Comparison of ENCODE assay signal across 9 cellular contexts in genomic region chr10:30510184-30510931, GRCh38.
DNase-seq lines count a peak whose midpoint lies in the region; ATAC-seq and TF ChIP-seq lines count a peak whose summit lies in the region.
"Had no signal": no experiment of that assay in that cellular context is flagged by ENCODE, and none has a peak within 500 bp of the region (broad histone marks: within the 10 kb centered on the region; RNA-seq: fewer than 3 reads in every experiment).

No MANE protein-coding gene starts in this region.

- DNase-seq in AG20443 (ENCODE audit: low spot score) (peak; percentile 80), activated B cell treated with CpG ODN at 0.5 μM for 24 hours (no peak), memory B cell (ENCODE audit: low spot score in 2 of 2) (no peak), stomach (no peak), posterior cingulate gyrus (no peak), neuronal stem cell (ENCODE audit: low spot score) (no peak)

- H3K4ac ChIP-seq in neuronal stem cell (ENCODE audit: low read length), result no peak overlapping the region

- H3K18ac ChIP-seq in neuronal stem cell (ENCODE audit: low read length), result no peak overlapping the region

- H3K36me3 ChIP-seq in stomach (no peaks in the 10 kb centered on the region), neuronal stem cell (replicated peaks in 1 of 2; ENCODE audit: control insufficient read depth in 2 of 2, insufficient read depth in 2 of 2, low read length in 2 of 2) (no peaks in the 10 kb centered on the region)
- H3K36me3 ChIP-seq: thyroid gland had no signal

- WGBS in stomach, 5 donors, result 55 to 68% (median 58%) methylated on average over 8 of the region's 8 CpGs
- no CpG with 5 or more reads among the region's 8 CpGs for WGBS in neuronal stem cell (ENCODE audit: extremely low coverage in 2 of 2, insufficient read length in 2 of 2, insufficient replicate concordance in 1 of 2), 2 donors

- H4K91ac ChIP-seq in neuronal stem cell (ENCODE audit: low read depth, low read length, poor library complexity), result no peak overlapping the region

- TF ChIP-seq EP300 in stomach (IDR thresholded peaks at IDR 0.05), result no peak

- H3K27me3 ChIP-seq in stomach, result no peaks in the 10 kb centered on the region
- H3K27me3 ChIP-seq in neuronal stem cell (ENCODE audit: control insufficient read depth in 3 of 3, insufficient read depth in 3 of 3, low read depth in 1 of 3, low read length in 3 of 3), result peaks cover 0 to 26% (median 0%) of the 10 kb centered on the region in 3 experiments
- H3K27me3 ChIP-seq: thyroid gland had no signal

- peak overlapping the region; percentile 56 for H3K4me3 Mint-ChIP-seq in activated B cell treated with CpG ODN at 0.5 μM for 24 hours
- no peak overlapping the region for H3K4me3 Mint-ChIP-seq in memory B cell

- peak overlapping the region; percentile 81 for H3K27ac Mint-ChIP-seq in activated B cell treated with CpG ODN at 0.5 μM for 24 hours
- H3K27ac Mint-ChIP-seq in memory B cell, result no peak overlapping the region

- H3K23ac ChIP-seq in neuronal stem cell (ENCODE audit: low read depth, low read length, poor library complexity), result no peak overlapping the region

- no peak overlapping the region for H2BK5ac ChIP-seq in neuronal stem cell (ENCODE audit: low read length)

- intact Hi-C loops in activated B cell treated with CpG ODN at 0.5 μM for 24 hours (cut with micrococcal nuclease), result loop anchor here (1.0 kb wide), 3 partner anchors 8 to 19 kb away; no protein-coding TSS in a partner anchor
- intact Hi-C loops in stomach (cut with DNase I; ENCODE audit: low total_unique reads), result no loop called here
- intact Hi-C loops in posterior cingulate gyrus (cut with DNase I), result no loop called here

- H3K9me3 Mint-ChIP-seq in activated B cell treated with CpG ODN at 0.5 μM for 24 hours, result no peaks in the 10 kb centered on the region
- no peaks in the 10 kb centered on the region for H3K9me3 Mint-ChIP-seq in memory B cell

- no peak overlapping the region for H2AFZ ChIP-seq in neuronal stem cell (ENCODE audit: low read length)

- H3K4me3 ChIP-seq in stomach (no peak overlapping the region), neuronal stem cell (ENCODE audit: low read length in 2 of 2) (no peak overlapping the region)
- H3K4me3 ChIP-seq: thyroid gland had no signal

- H3K9ac ChIP-seq in neuronal stem cell (ENCODE audit: low read depth, low read length, poor library complexity), result no peak overlapping the region

- POLR2A ChIA-PET in activated B cell treated with CpG ODN at 0.5 μM for 24 hours (lab: Charles Lee), result interaction anchor here (0.7 to 2.6 kb wide), 6 partner anchors 18 to 92 kb away, joined by 3 to 21 read pairs (median 8); partner anchors contain the start of gene MAP3K8

- no peak for TF ChIP-seq CTCF in activated B cell treated with CpG ODN at 0.5 μM for 24 hours (IDR thresholded peaks at IDR 0.05)
- TF ChIP-seq CTCF in stomach (IDR thresholded peaks at IDR 0.05), result no peak

- TF ChIP-seq POLR2A in stomach (IDR thresholded peaks at IDR 0.05), result no peak

- H3K79me1 ChIP-seq in neuronal stem cell (ENCODE audit: low read depth, low read length), result no peaks in the 10 kb centered on the region

- no peak overlapping the region for H3K4me2 ChIP-seq in neuronal stem cell (ENCODE audit: insufficient read depth, low read length, poor library complexity, severe bottlenecking)

- H4K8ac ChIP-seq in neuronal stem cell (ENCODE audit: low read depth, low read length), result no peak overlapping the region

- peak overlapping the region in 1 of 5 donors; percentile 13 for H3K27ac ChIP-seq in stomach
- H3K27ac ChIP-seq in neuronal stem cell (replicated peaks; ENCODE audit: low read length), result no peak overlapping the region
- H3K27ac ChIP-seq: thyroid gland had no signal

- H3K4me1 Mint-ChIP-seq in activated B cell treated with CpG ODN at 0.5 μM for 24 hours, result peaks cover 42% of the 10 kb centered on the region
- H3K4me1 Mint-ChIP-seq in memory B cell, result peaks cover 18% of the 10 kb centered on the region

- ATAC-seq in GM18873 (IDR thresholded peaks at IDR 0.05; ENCODE audit: low FRiP score, unreplicated experiment) (peak; percentile 78), HG03103 (IDR thresholded peaks at IDR 0.05; ENCODE audit: low read depth, unreplicated experiment) (peak; percentile 80), activated B cell treated with CpG ODN at 0.5 μM for 24 hours (ENCODE audit: low read depth) (peak; percentile 96), memory B cell (ENCODE audit: low read depth) (peak; percentile 62)

- H2AK5ac ChIP-seq in neuronal stem cell (ENCODE audit: low read depth, low read length), result no peak overlapping the region

- no peak overlapping the region for H2BK15ac ChIP-seq in neuronal stem cell (ENCODE audit: low read length)

- H3K36me3 Mint-ChIP-seq in activated B cell treated with CpG ODN at 0.5 μM for 24 hours (ENCODE audit: low read depth) (no peaks in the 10 kb centered on the region), memory B cell (no peaks in the 10 kb centered on the region)

- no peak overlapping the region for H2BK120ac ChIP-seq in neuronal stem cell (ENCODE audit: low read depth, low read length)

- H2BK12ac ChIP-seq in neuronal stem cell (ENCODE audit: low read length), result no peak overlapping the region

- H3K4me1 ChIP-seq in stomach (peaks cover 0 to 14% (median 3%) of the 10 kb centered on the region in 4 donors), neuronal stem cell (ENCODE audit: control insufficient read depth in 2 of 2, insufficient read depth in 1 of 2, low read depth in 1 of 2, low read length in 2 of 2) (no peaks in the 10 kb centered on the region)
- H3K4me1 ChIP-seq: thyroid gland had no signal

- no peaks in the 10 kb centered on the region for H3K27me3 Mint-ChIP-seq in activated B cell treated with CpG ODN at 0.5 μM for 24 hours
- H3K27me3 Mint-ChIP-seq in memory B cell, result no peaks in the 10 kb centered on the region

- H3K9me3 ChIP-seq in stomach, result no peaks in the 10 kb centered on the region
- no peaks in the 10 kb centered on the region for H3K9me3 ChIP-seq in neuronal stem cell (replicated peaks in 1 of 2; ENCODE audit: control insufficient read depth in 2 of 2, insufficient read depth in 1 of 2, low read depth in 1 of 2, low read length in 2 of 2)
- H3K9me3 ChIP-seq: thyroid gland had no signal

- CTCF ChIA-PET in activated B cell treated with CpG ODN at 0.5 μM for 24 hours (lab: Charles Lee), result interaction anchor here (0.8 to 1.4 kb wide), 3 partner anchors 11 to 77 kb away, joined by 3 to 5 read pairs (median 3); no protein-coding TSS in a partner anchor

- no peak overlapping the region for H3K14ac ChIP-seq in neuronal stem cell (ENCODE audit: low read length)
